In genomic region chr2:86856498-86856897, GRCh38 we compare ENCODE assay signal across 6 cellular contexts. TPM values are rescaled to one million over a fixed set of nuclear protein-coding genes. Genes with fewer than 3 reads are reported as not detected.
"Had no signal": no experiment of that assay in that cellular context is flagged by ENCODE, and none has a peak within 500 bp of the region (broad histone marks: within the 10 kb centered on the region; RNA-seq: fewer than 3 reads in every experiment).

No MANE protein-coding gene starts in this region.

RNA-seq across cellular contexts. Expression of gene CD8B, which starts 5.2 kb away (rescaled TPM):
- total RNA-seq: endodermal cell, endothelial cell of umbilical vein, fibroblast of lung, foreskin keratinocyte, neural crest cell, pulmonary artery endothelial cell had no signal
- polyA plus RNA-seq: endothelial cell of umbilical vein, fibroblast of lung, foreskin keratinocyte had no signal
